Comparison of ENCODE assay signal across 8 cellular contexts in the genomic region with DNA sequence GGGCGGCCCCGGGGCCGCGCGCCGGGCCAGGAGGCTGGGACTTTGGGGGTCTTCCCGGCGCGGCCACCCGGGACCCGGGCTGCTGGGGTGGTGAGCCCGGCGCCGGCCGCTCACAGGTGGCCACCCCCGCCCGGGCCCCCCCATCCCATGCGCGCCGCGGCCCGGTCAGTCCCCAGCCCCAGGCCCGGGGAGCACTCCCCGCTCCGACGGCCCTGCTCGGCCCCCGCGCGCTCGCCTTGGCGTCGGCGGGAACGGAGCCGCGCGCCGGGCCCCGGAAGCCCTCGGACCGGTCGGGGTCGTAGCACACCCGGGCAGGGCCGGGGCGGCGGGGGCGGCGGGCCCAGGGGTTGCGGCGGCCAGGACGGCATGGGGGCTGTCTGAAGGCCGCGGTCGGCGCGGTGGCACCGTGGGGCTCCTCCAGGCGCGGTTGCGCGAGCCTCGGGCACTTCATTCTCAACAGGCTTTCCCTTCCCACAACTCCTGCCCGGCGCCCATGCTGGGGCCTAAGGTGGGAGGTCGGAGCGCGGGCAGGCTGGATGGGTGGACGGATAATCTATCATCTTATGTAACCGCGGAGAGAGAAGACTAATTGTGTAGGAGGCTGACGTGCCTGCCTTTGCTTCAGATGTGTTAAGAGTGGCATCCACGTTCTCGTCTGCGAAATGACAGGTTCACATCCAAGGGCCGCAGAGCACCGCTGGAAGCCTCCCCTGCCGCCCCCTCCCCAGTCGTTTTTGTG. TPM values are rescaled to one million over a fixed set of nuclear protein-coding genes. Genes with fewer than 3 reads are reported as not detected.
DNase-seq lines count a peak whose midpoint lies in the region; ATAC-seq and TF ChIP-seq lines count a peak whose summit lies in the region.

No MANE protein-coding gene starts in this region.

- H3K36me3 Mint-ChIP-seq in endodermal cell (ENCODE audit: low read depth) = peaks cover 10% of the 10 kb centered on the region
- no peaks in the 10 kb centered on the region for H3K36me3 Mint-ChIP-seq in natural killer cell treated with Interleukin-12 subunit alpha and Interleukin-12 subunit beta and Interleukin-15 and Interleukin-18, amount 100 ng/mL, for 72 hours

- H3K4me1 Mint-ChIP-seq in endodermal cell = peaks cover 21% of the 10 kb centered on the region
- peaks cover 6 to 7% of the 10 kb centered on the region in 2 donors for H3K4me1 Mint-ChIP-seq in natural killer cell treated with Interleukin-12 subunit alpha and Interleukin-12 subunit beta and Interleukin-15 and Interleukin-18, amount 100 ng/mL, for 72 hours (ENCODE audit: low read depth in 2 of 2)

- H3K9ac ChIP-seq in endodermal cell (ENCODE audit: extremely low read depth, low read length, poor library complexity, severe bottlenecking) = peak overlapping the region; percentile 1

- H3K27ac ChIP-seq in RWPE1 (peak overlapping the region; percentile 98), endodermal cell (ENCODE audit: low read depth, low read length) (no peak overlapping the region)

- H3K27me3 Mint-ChIP-seq in endodermal cell (ENCODE audit: insufficient read depth) = peaks cover 11% of the 10 kb centered on the region
- peaks cover 8 to 9% of the 10 kb centered on the region in 2 donors for H3K27me3 Mint-ChIP-seq in natural killer cell treated with Interleukin-12 subunit alpha and Interleukin-12 subunit beta and Interleukin-15 and Interleukin-18, amount 100 ng/mL, for 72 hours

- TF ChIP-seq CTCF in AG04449 (IDR thresholded peaks at IDR 0.05; ENCODE audit: insufficient read depth, low read length, missing control alignments) (no peak), RWPE1 (conservative IDR thresholded peaks at IDR 0.05; ENCODE audit: low read depth) (no peak), endodermal cell (conservative IDR thresholded peaks at IDR 0.05) (no peak)

- no peaks in the 10 kb centered on the region for H3K9me3 Mint-ChIP-seq in endodermal cell
- H3K9me3 Mint-ChIP-seq in natural killer cell treated with Interleukin-12 subunit alpha and Interleukin-12 subunit beta and Interleukin-15 and Interleukin-18, amount 100 ng/mL, for 72 hours = no peaks in the 10 kb centered on the region

- no peaks in the 10 kb centered on the region for H3K36me3 ChIP-seq in endodermal cell (ENCODE audit: control insufficient read depth, insufficient read depth, low read length)

- peak; percentile 3 for ATAC-seq in GM19324 (IDR thresholded peaks at IDR 0.05; ENCODE audit: low FRiP score, unreplicated experiment)
- ATAC-seq in natural killer cell treated with Interleukin-12 subunit alpha and Interleukin-12 subunit beta and Interleukin-15 and Interleukin-18, amount 100 ng/mL, for 72 hours = no peak

- POLR2A ChIA-PET in AG04449 (lab: Yijun Ruan, JAX) = interaction anchor here (0.6 to 1.3 kb wide), 4 partner anchors 59 to 79 kb away, joined by 3 to 5 read pairs (median 4); no protein-coding TSS in a partner anchor
- POLR2A ChIA-PET in RWPE1 (lab: Yijun Ruan, JAX; ENCODE audit: low non-redundant PET) = interaction anchor here (0.7 kb wide), 1 partner anchor 36 kb away, joined by 5 read pairs; no protein-coding TSS in a partner anchor

- H3K27me3 ChIP-seq in endodermal cell (ENCODE audit: control insufficient read depth, insufficient read depth, low read length, poor library complexity, severe bottlenecking) = no peaks in the 10 kb centered on the region

- H3K27ac Mint-ChIP-seq in endodermal cell = no peak overlapping the region
- peak overlapping the region in 1 of 2 donors; percentile 59 for H3K27ac Mint-ChIP-seq in natural killer cell treated with Interleukin-12 subunit alpha and Interleukin-12 subunit beta and Interleukin-15 and Interleukin-18, amount 100 ng/mL, for 72 hours

- no peaks in the 10 kb centered on the region for H3K9me3 ChIP-seq in endodermal cell (ENCODE audit: control insufficient read depth, low read length)

- peak overlapping the region; percentile 86 for H3K4me3 Mint-ChIP-seq in endodermal cell
- peak overlapping the region; percentile 84 for H3K4me3 Mint-ChIP-seq in natural killer cell treated with Interleukin-12 subunit alpha and Interleukin-12 subunit beta and Interleukin-15 and Interleukin-18, amount 100 ng/mL, for 72 hours

- WGBS in endodermal cell (ENCODE audit: insufficient coverage in 1 of 2, insufficient read length in 1 of 2), 2 experiments = 3 to 13% methylated on average over 23 to 80 of the region's 80 CpGs

- no peaks in the 10 kb centered on the region for H3K4me1 ChIP-seq in endodermal cell (ENCODE audit: control insufficient read depth, insufficient read depth, low read length)

- peak overlapping the region; percentile 78 for H3K4me3 ChIP-seq in AG04449 (ENCODE audit: low read depth, low read length)
- peak overlapping the region; percentile 79 for H3K4me3 ChIP-seq in endodermal cell (ENCODE audit: low read length)

- no peak for DNase-seq in AG04449 (ENCODE audit: low read depth, low spot score)
- no peak for DNase-seq in RWPE1 (ENCODE audit: low spot score)
- DNase-seq in endodermal cell = peak; percentile 78
- DNase-seq in natural killer cell treated with Interleukin-12 subunit alpha and Interleukin-12 subunit beta and Interleukin-15 and Interleukin-18, amount 100 ng/mL, for 72 hours (ENCODE audit: low spot score) = peak; percentile 68
- DNase-seq in epidermal melanocyte (ENCODE audit: insufficient read length, low spot score) = no peak
- no peak for DNase-seq in central memory CD4-positive, alpha-beta T cell
- DNase-seq in GM19240 (ENCODE audit: insufficient read length, low spot score) = no peak

- CTCF ChIA-PET in AG04449 (lab: Yijun Ruan, JAX) = interaction anchor here (2.0 to 2.6 kb wide), 2 partner anchors 59 to 66 kb away, joined by 7 to 11 read pairs; no protein-coding TSS in a partner anchor
- CTCF ChIA-PET in RWPE1 (lab: Yijun Ruan, JAX) = no interaction called here

RNA-seq across cellular contexts. Expression of gene BAIAP2, which starts 0.6 kb away (rescaled TPM):
- 10 to 100 TPM; 24.9 to 32.7 TPM for total RNA-seq in endodermal cell
- 41.7 TPM for polyA plus RNA-seq in endodermal cell (2013, experiment 1 of 2)
- 39.0 TPM for polyA plus RNA-seq in endodermal cell (2013, experiment 2 of 2)
- total RNA-seq in natural killer cell treated with Interleukin-12 subunit alpha and Interleukin-12 subunit beta and Interleukin-15 and Interleukin-18, amount 100 ng/mL, for 72 hours = 1 to 10 TPM; 7.3 to 9.6 TPM

RNA-seq across cellular contexts. Expression of gene CHMP6, which starts 43.9 kb away (rescaled TPM):
- 10 to 100 TPM; 28.4 to 32.5 TPM for total RNA-seq in endodermal cell
- polyA plus RNA-seq in endodermal cell (2013, experiment 1 of 2) = 23.4 TPM
- 20.2 TPM for polyA plus RNA-seq in endodermal cell (2013, experiment 2 of 2)
- total RNA-seq in natural killer cell treated with Interleukin-12 subunit alpha and Interleukin-12 subunit beta and Interleukin-15 and Interleukin-18, amount 100 ng/mL, for 72 hours = 10 to 100 TPM; 33.1 to 43.7 TPM

Comparison
In these comparisons a context has a peak if more than half of its experiments do, and no peak if none do; other contexts are left out.
1. DNase-seq: peak in endodermal cell (single experiment) and natural killer cell treated with Interleukin-12 subunit alpha and Interleukin-12 subunit beta and Interleukin-15 and Interleukin-18, amount 100 ng/mL, for 72 hours (single experiment); none in AG04449 (single experiment), RWPE1 (single experiment), epidermal melanocyte (single experiment), central memory CD4-positive, alpha-beta T cell (single experiment) and GM19240 (single experiment).